Comparison of ENCODE assay signal across 23 cellular contexts in genomic region chr11:91730620-91731019, GRCh38.
DNase-seq lines count a peak whose midpoint lies in the region; ATAC-seq, FAIRE-seq and TF ChIP-seq lines count a peak whose summit lies in the region.
"Had no signal": no experiment of that assay in that cellular context is flagged by ENCODE, and none has a peak within 500 bp of the region (broad histone marks: within the 10 kb centered on the region; RNA-seq: fewer than 3 reads in every experiment).

No MANE protein-coding gene starts in this region.

- peaks cover 30% of the 10 kb centered on the region for H3K4me1 ChIP-seq in Caco-2
- H3K4me1 ChIP-seq: A549 had no signal

- POLR2A ChIA-PET in Caco-2 (lab: Charles Lee) = no interaction called here
- POLR2A ChIA-PET in WTC11 (lab: Charles Lee) = no interaction called here

- H3K4me1 Mint-ChIP-seq in Caco-2 (ENCODE audit: low read depth, unreplicated experiment) (peaks cover 38% of the 10 kb centered on the region), WTC11 (peaks cover 37% of the 10 kb centered on the region), mesothelial cell of epicardium (peaks cover 20% of the 10 kb centered on the region)
- H3K4me1 Mint-ChIP-seq in stimulated activated effector memory CD8-positive, alpha-beta T cell treated with anti-CD3 and anti-CD28 coated beads, Interleukin-12 subunit alpha, Interleukin-12 subunit beta, amount 100 ng/mL, for 72 hours = no peaks in the 10 kb centered on the region
- no peaks in the 10 kb centered on the region for H3K4me1 Mint-ChIP-seq in stimulated activated memory B cell treated with anti-CD40 and anti-IgM and Interleukin-4, amounts not matched to agents 10 μg/mL and 1 μg/mL and 100 μg/mL, for 72 hours
- H3K4me1 Mint-ChIP-seq: CD14-positive monocyte; CD8-positive, alpha-beta memory T cell had no signal

- no TSS peak for BruUV-seq in Caco-2 (replicated peaks; lab: Mats Ljungman, UMichigan)

- ATAC-seq in WTC11 = peak; percentile 32
- no peak for ATAC-seq in stimulated activated effector memory CD8-positive, alpha-beta T cell treated with anti-CD3 and anti-CD28 coated beads, Interleukin-12 subunit alpha, Interleukin-12 subunit beta, amount 100 ng/mL, for 72 hours
- ATAC-seq in stimulated activated memory B cell treated with anti-CD40 and anti-IgM and Interleukin-4, amounts not matched to agents 10 μg/mL and 1 μg/mL and 100 μg/mL, for 72 hours = no peak
- ATAC-seq: A549 had no signal

- no peaks in the 10 kb centered on the region for H3K27me3 ChIP-seq in Caco-2 (replicated peaks; ENCODE audit: control insufficient read depth, insufficient read depth, low read length)

- TF ChIP-seq CTCF in Caco-2 (IDR thresholded peaks at IDR 0.05; ENCODE audit: insufficient read depth in 1 of 2, low read depth in 1 of 2, low read length in 1 of 2, severe bottlenecking in 1 of 2, unreplicated experiment in 1 of 2) (no peak), WTC11 (IDR thresholded peaks at IDR 0.05) (no peak), mesothelial cell of epicardium (IDR thresholded peaks at IDR 0.05; ENCODE audit: unreplicated experiment) (no peak)

- H3K27me3 Mint-ChIP-seq in Caco-2 (ENCODE audit: insufficient read depth, unreplicated experiment) (no peaks in the 10 kb centered on the region), WTC11 (ENCODE audit: low read depth) (0 out of 2 replicates have a peak, but pooled peaks cover 5% of the 10 kb centered on the region), mesothelial cell of epicardium (ENCODE audit: low read depth) (no peaks in the 10 kb centered on the region)
- H3K27me3 Mint-ChIP-seq in stimulated activated memory B cell treated with anti-CD40 and anti-IgM and Interleukin-4, amounts not matched to agents 10 μg/mL and 1 μg/mL and 100 μg/mL, for 72 hours = no peaks in the 10 kb centered on the region
- H3K27me3 Mint-ChIP-seq: CD8-positive, alpha-beta memory T cell had no signal

- H3K36me3 Mint-ChIP-seq in Caco-2 (ENCODE audit: insufficient read depth, unreplicated experiment) = peaks cover 12% of the 10 kb centered on the region
- peaks cover 18% of the 10 kb centered on the region for H3K36me3 Mint-ChIP-seq in WTC11
- peaks cover 15% of the 10 kb centered on the region for H3K36me3 Mint-ChIP-seq in mesothelial cell of epicardium
- no peaks in the 10 kb centered on the region for H3K36me3 Mint-ChIP-seq in stimulated activated effector memory CD8-positive, alpha-beta T cell treated with anti-CD3 and anti-CD28 coated beads, Interleukin-12 subunit alpha, Interleukin-12 subunit beta, amount 100 ng/mL, for 72 hours
- H3K36me3 Mint-ChIP-seq in stimulated activated memory B cell treated with anti-CD40 and anti-IgM and Interleukin-4, amounts not matched to agents 10 μg/mL and 1 μg/mL and 100 μg/mL, for 72 hours = no peaks in the 10 kb centered on the region
- H3K36me3 Mint-ChIP-seq: CD14-positive monocyte; CD8-positive, alpha-beta memory T cell had no signal

- CTCF ChIA-PET in Caco-2 (lab: Charles Lee) = interaction anchor here (0.6 kb wide), 2 partner anchors 404 to 423 kb away, joined by 4 to 5 read pairs; no protein-coding TSS in a partner anchor
- CTCF ChIA-PET in WTC11 (lab: Charles Lee) = interaction anchor here (0.9 kb wide), 1 partner anchor 13 kb away, joined by 3 read pairs; no protein-coding TSS in a partner anchor

- FAIRE-seq in GM12892 (lab: Jason Lieb, UNC) = no peak
- no peak for FAIRE-seq in urothelium cell line (lab: Jason Lieb, UNC)
- FAIRE-seq: A549, GM18507, RCC 7860 had no signal

- intact Hi-C loops in Caco-2 (cut with micrococcal nuclease; ENCODE audit: unreplicated experiment) = loop anchor here (1.0 kb wide), 2 partner anchors 27 to 42 kb away; no protein-coding TSS in a partner anchor

- no peaks in the 10 kb centered on the region for H3K36me3 ChIP-seq in Caco-2 (ENCODE audit: control insufficient read depth, insufficient read depth, low read length)

- peaks cover 15% of the 10 kb centered on the region for H3K9me3 ChIP-seq in Caco-2
- H3K9me3 ChIP-seq: A549 had no signal

- H3K27ac Mint-ChIP-seq in Caco-2 (ENCODE audit: unreplicated experiment) (peak overlapping the region; percentile 63), WTC11 (no peak overlapping the region), mesothelial cell of epicardium (peak overlapping the region; percentile 3)
- H3K27ac Mint-ChIP-seq in stimulated activated effector memory CD8-positive, alpha-beta T cell treated with anti-CD3 and anti-CD28 coated beads, Interleukin-12 subunit alpha, Interleukin-12 subunit beta, amount 100 ng/mL, for 72 hours = peak overlapping the region; percentile 50
- H3K27ac Mint-ChIP-seq in stimulated activated memory B cell treated with anti-CD40 and anti-IgM and Interleukin-4, amounts not matched to agents 10 μg/mL and 1 μg/mL and 100 μg/mL, for 72 hours = no peak overlapping the region
- H3K27ac Mint-ChIP-seq: CD14-positive monocyte; CD8-positive, alpha-beta memory T cell had no signal

- DNase-seq in Caco-2 = peak in 1 of 2 experiments; percentile 20
- no peak for DNase-seq in WTC11 (ENCODE audit: low spot score)
- no peak for DNase-seq in mesothelial cell of epicardium (ENCODE audit: low spot score in 2 of 2, unreplicated experiment in 2 of 2)
- no peak for DNase-seq in stimulated activated effector memory CD8-positive, alpha-beta T cell treated with anti-CD3 and anti-CD28 coated beads, Interleukin-12 subunit alpha, Interleukin-12 subunit beta, amount 100 ng/mL, for 72 hours (ENCODE audit: low spot score in 2 of 2)
- DNase-seq in GM12892 (ENCODE audit: insufficient read length) = no peak
- no peak for DNase-seq in urothelium cell line (ENCODE audit: low spot score)
- DNase-seq: Calu3; CD8-positive, alpha-beta memory T cell; H7; NCI-H1092; NCI-H1417 treated with DMSO at 0.1 percent for 48 hours; NCI-H1694 treated with DMSO at 0.1 percent for 48 hours; NCI-H2081; NCI-H226; NCI-H510A; NCI-H69; SIG-M5 had no signal

- TF ChIP-seq POLR2A in GM12892 (IDR thresholded peaks at IDR 0.05; ENCODE audit: low read depth, low read length) = no peak

- peak overlapping the region; percentile 63 for H3K4me3 Mint-ChIP-seq in Caco-2 (ENCODE audit: unreplicated experiment)
- no peak overlapping the region for H3K4me3 Mint-ChIP-seq in WTC11
- no peak overlapping the region for H3K4me3 Mint-ChIP-seq in mesothelial cell of epicardium
- no peak overlapping the region for H3K4me3 Mint-ChIP-seq in stimulated activated effector memory CD8-positive, alpha-beta T cell treated with anti-CD3 and anti-CD28 coated beads, Interleukin-12 subunit alpha, Interleukin-12 subunit beta, amount 100 ng/mL, for 72 hours
- H3K4me3 Mint-ChIP-seq in stimulated activated memory B cell treated with anti-CD40 and anti-IgM and Interleukin-4, amounts not matched to agents 10 μg/mL and 1 μg/mL and 100 μg/mL, for 72 hours = no peak overlapping the region
- H3K4me3 Mint-ChIP-seq: CD14-positive monocyte; CD8-positive, alpha-beta memory T cell had no signal

- H3K4me3 ChIP-seq in Caco-2 (ENCODE audit: low read depth, low read length) = no peak overlapping the region
- H3K4me3 ChIP-seq: A549, SK-N-MC had no signal

- H3K9me3 Mint-ChIP-seq in Caco-2 (ENCODE audit: unreplicated experiment) (peaks cover 54% of the 10 kb centered on the region), WTC11 (peaks cover 25% of the 10 kb centered on the region), mesothelial cell of epicardium (peaks cover 30% of the 10 kb centered on the region)
- H3K9me3 Mint-ChIP-seq in stimulated activated effector memory CD8-positive, alpha-beta T cell treated with anti-CD3 and anti-CD28 coated beads, Interleukin-12 subunit alpha, Interleukin-12 subunit beta, amount 100 ng/mL, for 72 hours = peaks cover 17% of the 10 kb centered on the region
- peaks cover 16% of the 10 kb centered on the region for H3K9me3 Mint-ChIP-seq in stimulated activated memory B cell treated with anti-CD40 and anti-IgM and Interleukin-4, amounts not matched to agents 10 μg/mL and 1 μg/mL and 100 μg/mL, for 72 hours

TF ChIP-seq in WTC11, 78 proteins besides CTCF, POLR2A, EP300 and RAD21:
- TF ChIP-seq USF2 (CRISPR knock-in tag; IDR thresholded peaks at IDR 0.05) (no peak), PRRX2 (CRISPR knock-in tag; IDR thresholded peaks at IDR 0.05) (no peak)

Comparison
In these comparisons a context has a peak if more than half of its experiments do, and no peak if none do; other contexts are left out.
1. H3K27ac Mint-ChIP-seq: peak in Caco-2 (single experiment), mesothelial cell of epicardium (single experiment) and stimulated activated effector memory CD8-positive, alpha-beta T cell treated with anti-CD3 and anti-CD28 coated beads, Interleukin-12 subunit alpha, Interleukin-12 subunit beta, amount 100 ng/mL, for 72 hours (single experiment); none in WTC11 (single experiment) and stimulated activated memory B cell treated with anti-CD40 and anti-IgM and Interleukin-4, amounts not matched to agents 10 μg/mL and 1 μg/mL and 100 μg/mL, for 72 hours (single experiment).